20 cellular contexts compared by ENCODE assay signal in the genomic region with DNA sequence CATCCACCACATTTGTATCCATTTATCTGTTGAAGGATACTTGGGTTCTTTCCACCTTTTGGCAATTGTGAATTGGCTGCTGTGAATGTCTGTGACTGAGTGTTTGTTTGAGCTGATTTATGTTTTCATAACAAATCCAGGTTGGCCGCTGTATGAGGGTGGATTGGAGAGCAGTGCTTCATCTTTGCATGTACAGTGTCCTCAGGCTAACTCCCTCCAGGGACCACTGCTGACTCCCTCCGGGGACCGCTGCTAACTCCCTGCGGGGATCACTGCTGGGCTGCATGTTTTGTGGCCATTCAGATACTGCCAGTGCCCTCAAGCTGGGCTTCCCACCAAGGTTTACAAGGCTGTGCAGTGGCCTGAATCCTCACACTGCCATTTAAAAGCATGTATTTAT. TPM values are rescaled to one million over a fixed set of nuclear protein-coding genes. Genes with fewer than 3 reads are reported as not detected.
A peak's percentile ranks its signal among the peaks of the same experiment; 100 is the strongest.
DNase-seq lines count a peak whose midpoint lies in the region; ATAC-seq, FAIRE-seq and TF ChIP-seq lines count a peak whose summit lies in the region.
"Had no signal": no experiment of that assay in that cellular context is flagged by ENCODE, and none has a peak within 500 bp of the region (broad histone marks: within the 10 kb centered on the region; RNA-seq: fewer than 3 reads in every experiment).

No MANE protein-coding gene starts in this region.

- no peaks in the 10 kb centered on the region for H3K4me1 Mint-ChIP-seq in endodermal cell

- H3K4me1 ChIP-seq in endodermal cell (ENCODE audit: control insufficient read depth, insufficient read depth, low read length) = no peaks in the 10 kb centered on the region
- H3K4me1 ChIP-seq: A549 had no signal

- DNase-seq in G401 (ENCODE audit: low spot score) (peak; percentile 31), NCI-H2029 treated with DMSO at 0.1 percent for 48 hours (lab: John Stamatoyannopoulos, UW) (peak; percentile 73), endodermal cell (peak; percentile 23), sciatic nerve (ENCODE audit: low spot score) (peak; percentile 41), glomerular visceral epithelial cell (ENCODE audit: extremely low spot score) (no peak), left colon (no peak), D721Med (ENCODE audit: insufficient read length, low spot score) (no peak)
- DNase-seq: DMS153, EL, IMR-90, NCI-H1417 treated with DMSO at 0.1 percent for 48 hours, NCI-H2081 treated with DMSO at 0.1 percent for 48 hours, NCI-H526, SHP77 had no signal

- TF ChIP-seq CTCF in endodermal cell (conservative IDR thresholded peaks at IDR 0.05) (no peak), D721Med (IDR thresholded peaks at IDR 0.05; ENCODE audit: insufficient read depth, missing control alignments) (no peak)

- no peak overlapping the region for H3K4me3 Mint-ChIP-seq in endodermal cell

- intact Hi-C loops in sciatic nerve (cut with DNase I) (no loop called here), left colon (cut with DNase I, micrococcal nuclease) (no loop called here)

- no peak overlapping the region for H3K27ac ChIP-seq in endodermal cell (ENCODE audit: low read depth, low read length)
- H3K27ac ChIP-seq: A549, C4-2B had no signal

- FAIRE-seq in D721Med (lab: Jason Lieb, UNC) = no peak
- FAIRE-seq: A549, GM19239, RCC 7860 had no signal

- no peaks in the 10 kb centered on the region for H3K9me3 Mint-ChIP-seq in endodermal cell

- H3K36me3 Mint-ChIP-seq in endodermal cell (ENCODE audit: low read depth) = peaks cover 13% of the 10 kb centered on the region

- no peak overlapping the region for H3K27ac Mint-ChIP-seq in endodermal cell

- H3K4me3 ChIP-seq in endodermal cell (ENCODE audit: low read length) = no peak overlapping the region
- H3K4me3 ChIP-seq: A549 had no signal

- WGBS in endodermal cell (ENCODE audit: insufficient coverage in 1 of 2, insufficient read length in 1 of 2), 2 experiments = 94 to 96% methylated on average over 4 of the region's 4 CpGs

- no peaks in the 10 kb centered on the region for H3K27me3 ChIP-seq in endodermal cell (ENCODE audit: control insufficient read depth, insufficient read depth, low read length, poor library complexity, severe bottlenecking)

- H3K9ac ChIP-seq in endodermal cell (ENCODE audit: extremely low read depth, low read length, poor library complexity, severe bottlenecking) = no peak overlapping the region

- ATAC-seq in sciatic nerve (no peak), GM18858 (IDR thresholded peaks at IDR 0.05; ENCODE audit: unreplicated experiment) (no peak), left colon (no peak)
- ATAC-seq: A549, SK-N-SH treated with all-trans-retinoic acid at 6 μM for 48 hours had no signal

- in situ Hi-C loops in G401 (cut with HindIII; ENCODE audit: low sequenced_read_pairs) = no loop called here

- H3K36me3 ChIP-seq in endodermal cell (ENCODE audit: control insufficient read depth, insufficient read depth, low read length) = no peaks in the 10 kb centered on the region

- H3K27me3 Mint-ChIP-seq in endodermal cell (ENCODE audit: insufficient read depth) = peaks cover 3% of the 10 kb centered on the region

- H3K9me3 ChIP-seq in endodermal cell (ENCODE audit: control insufficient read depth, low read length) = no peaks in the 10 kb centered on the region
- H3K9me3 ChIP-seq: A549 had no signal

RNA-seq across cellular contexts. Expression of a gene that starts 10.2 kb away (rescaled TPM):
- total RNA-seq in G401 (2014; rRNA removed; shearing (Covaris generic)) = 26.9 and 36.3 TPM in 2 replicates
- 10 to 100 TPM; 23.4 to 24.5 TPM for total RNA-seq in endodermal cell
- 14.1 TPM for polyA plus RNA-seq in endodermal cell (2013, experiment 1 of 2)
- 13.7 TPM for polyA plus RNA-seq in endodermal cell (2013, experiment 2 of 2)
- 31.1 TPM for total RNA-seq in sciatic nerve
- 10 to 100 TPM; 10.3 to 14.2 TPM for total RNA-seq in left colon

Comparison
In these comparisons a context has a peak if more than half of its experiments do, and no peak if none do; other contexts are left out.
1. DNase-seq: peak in G401 (single experiment), NCI-H2029 treated with DMSO at 0.1 percent for 48 hours (single experiment), endodermal cell (single experiment) and sciatic nerve (single experiment); none in glomerular visceral epithelial cell (single experiment), left colon (0 of 2) and D721Med (single experiment).